Comparison of ENCODE assay signal across 4 cellular contexts in the genomic region with DNA sequence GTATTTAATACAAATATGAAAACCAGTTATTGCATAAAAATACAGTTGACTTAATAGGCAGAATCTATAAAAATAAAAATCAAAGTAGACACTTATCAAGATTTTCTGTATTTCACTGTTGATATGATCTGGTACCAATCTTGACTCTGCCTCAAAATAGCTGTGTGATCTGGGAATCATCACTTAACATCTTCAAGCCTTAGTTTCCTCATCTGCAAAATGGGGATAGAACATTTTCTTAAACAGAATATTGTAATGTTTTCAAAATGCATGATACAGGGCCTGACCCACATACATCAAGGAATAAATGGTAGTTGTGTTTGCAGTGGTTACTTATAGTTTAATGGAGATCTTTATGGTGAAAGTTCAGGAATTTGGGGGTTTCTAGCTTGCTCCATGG. TPM values are rescaled to one million over a fixed set of nuclear protein-coding genes. Genes with fewer than 3 reads are reported as not detected.
"Had no signal": no experiment of that assay in that cellular context is flagged by ENCODE, and none has a peak within 500 bp of the region (broad histone marks: within the 10 kb centered on the region; RNA-seq: fewer than 3 reads in every experiment).

No MANE protein-coding gene starts in this region.

RNA-seq across cellular contexts. Expression of a gene that starts 18.9 kb away (rescaled TPM):
- total RNA-seq: LHCN-M2, MCF 10A, NCI-H460 had no signal

RNA-seq across cellular contexts. Expression of a gene that starts 21.4 kb away (rescaled TPM):
- total RNA-seq: LHCN-M2, MCF 10A, NCI-H460 had no signal

RNA-seq across cellular contexts. Expression of a gene that starts 58.4 kb away (rescaled TPM):
- total RNA-seq: LHCN-M2, M059J, MCF 10A, NCI-H460 had no signal
